In the genomic region with DNA sequence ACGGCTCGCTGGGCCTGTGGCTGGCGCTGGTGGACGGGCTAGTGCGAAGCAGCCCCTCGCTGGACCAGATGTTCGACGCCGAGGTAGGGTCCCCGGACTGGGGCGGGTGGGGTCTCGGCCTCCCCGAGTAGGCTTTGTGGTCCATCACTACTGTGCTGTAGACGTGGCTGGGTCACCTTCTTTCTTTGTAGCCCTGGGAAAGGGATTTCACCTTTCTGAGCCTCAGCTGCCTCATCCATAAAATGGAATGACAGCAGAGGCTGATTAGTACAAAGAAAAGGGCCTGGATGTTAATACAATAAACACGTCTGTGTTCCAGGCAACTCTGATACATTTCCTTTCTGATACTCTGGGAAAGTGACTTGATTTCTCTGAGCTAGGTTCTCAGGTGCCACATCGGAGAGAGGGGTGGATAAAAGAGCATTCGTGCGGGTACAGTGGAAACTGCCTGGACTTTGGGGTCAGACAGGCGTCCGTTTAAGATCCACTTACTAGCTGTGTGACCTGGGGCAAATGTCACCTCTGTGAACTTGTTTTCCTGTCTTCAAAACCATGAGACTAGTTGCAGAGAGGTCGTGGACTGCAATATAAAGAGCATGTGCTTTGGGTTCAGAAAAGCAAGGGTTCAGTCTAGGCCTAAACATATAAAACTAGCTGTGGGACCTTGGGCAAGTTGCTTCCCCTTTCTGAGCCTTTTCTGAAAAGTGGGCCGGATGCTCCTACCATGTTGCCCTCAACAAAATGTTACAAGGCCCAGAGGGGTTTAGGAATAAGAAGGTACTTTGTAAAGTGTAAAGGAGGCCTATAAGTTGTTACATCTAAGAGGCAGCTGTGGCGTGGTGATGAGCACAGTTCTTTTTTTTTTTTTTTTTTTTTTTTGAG, we compare ENCODE assay signal across 8 cellular contexts. TPM values are rescaled to one million over a fixed set of nuclear protein-coding genes. Genes with fewer than 3 reads are reported as not detected.
A peak's percentile ranks its signal among the peaks of the same experiment; 100 is the strongest.
DNase-seq lines count a peak whose midpoint lies in the region; ATAC-seq and TF ChIP-seq lines count a peak whose summit lies in the region.

No MANE protein-coding gene starts in this region.

- ATAC-seq in HCT116 (no peak), GM18907 (IDR thresholded peaks at IDR 0.05; ENCODE audit: unreplicated experiment) (no peak)

- peak overlapping the region; percentile 80 for H3K27ac ChIP-seq in HCT116 (ENCODE audit: low read depth, low read length)
- peak overlapping the region; percentile 73 for H3K27ac ChIP-seq in SU-DHL-6 (ENCODE audit: low read depth, low read length)
- peak overlapping the region; percentile 96 for H3K27ac ChIP-seq in skeletal muscle tissue (ENCODE audit: low read depth, low read length)

- peak overlapping the region; percentile 72 to 98 for H3K4me3 ChIP-seq in HCT116 (replicated peaks in 1 of 2; ENCODE audit: low read depth in 1 of 2, low read length in 2 of 2)
- peak overlapping the region; percentile 85 for H3K4me3 ChIP-seq in SU-DHL-6 (ENCODE audit: insufficient read depth, low read length, poor library complexity, severe bottlenecking)
- peak overlapping the region; percentile 79 for H3K4me3 ChIP-seq in fibroblast of villous mesenchyme (ENCODE audit: low read depth, low read length)
- H3K4me3 ChIP-seq in skeletal muscle tissue (ENCODE audit: low read length in 3 of 3) = peak overlapping the region; percentile 89 to 95 (median 91)

- H3K4me1 ChIP-seq in HCT116 (ENCODE audit: control insufficient read depth in 1 of 2, insufficient read depth in 2 of 2, low read length in 2 of 2) (peaks cover 32 to 42% of the 10 kb centered on the region in 2 experiments), skeletal muscle tissue (ENCODE audit: control insufficient read depth in 3 of 3, insufficient read depth in 3 of 3, low read length in 3 of 3) (peaks cover 24 to 38% (median 25%) of the 10 kb centered on the region in 3 donors)

- DNase-seq in HCT116 (ENCODE audit: low read depth, low spot score) (no peak), fibroblast of villous mesenchyme (ENCODE audit: low read depth) (no peak), MV-4-11 (lab: John Stamatoyannopoulos, UW) (no peak), cerebellar cortex (ENCODE audit: low spot score) (no peak), hypothalamus (lab: John Stamatoyannopoulos, UW) (no peak)

- RAD21 ChIA-PET in HCT116 (lab: Charles Lee; ENCODE audit: low non-redundant PET in 1 of 2, low total read pairs in 2 of 2, uncharacterized antibody in 2 of 2, unreplicated experiment in 2 of 2) = no interaction called here

- POLR2A ChIA-PET in HCT116 (lab: Charles Lee) = interaction anchor here (1.0 to 3.3 kb wide), 11 partner anchors 9 to 86 kb away, joined by 3 to 34 read pairs (median 6); a partner anchor contains a TSS

- H3K9ac ChIP-seq in HCT116 (ENCODE audit: low read length) (peak overlapping the region; percentile 87), SU-DHL-6 (ENCODE audit: low read length) (peak overlapping the region; percentile 78), skeletal muscle tissue (ENCODE audit: low read depth in 1 of 3, low read length in 3 of 3) (peak overlapping the region; percentile 94 to 99 (median 96))

- no peaks in the 10 kb centered on the region for H3K9me3 ChIP-seq in HCT116 (ENCODE audit: control insufficient read depth in 1 of 2, insufficient read depth in 1 of 2, low read depth in 1 of 2, low read length in 2 of 2)
- H3K9me3 ChIP-seq in SU-DHL-6 (ENCODE audit: insufficient read depth, low read length) = no peaks in the 10 kb centered on the region
- H3K9me3 ChIP-seq in skeletal muscle tissue (ENCODE audit: control insufficient read depth in 3 of 3, low read length in 3 of 3) = no peaks in the 10 kb centered on the region

- H3K4me2 ChIP-seq in HCT116 (ENCODE audit: low read length) (peak overlapping the region; percentile 78), SU-DHL-6 (ENCODE audit: low read depth, low read length, poor library complexity, severe bottlenecking) (peak overlapping the region; percentile 71)

- TF ChIP-seq RAD21 in HCT116 (IDR thresholded peaks at IDR 0.05; ENCODE audit: low read depth) = no peak

- H3K9me2 ChIP-seq in HCT116 (ENCODE audit: insufficient read depth) (no peaks in the 10 kb centered on the region), SU-DHL-6 (replicated peaks; ENCODE audit: insufficient read depth, low read length) (no peaks in the 10 kb centered on the region)

- TF ChIP-seq POLR2A in HCT116 (IDR thresholded peaks at IDR 0.05; ENCODE audit: borderline replicate concordance, extremely low read depth, insufficient read depth, insufficient read length) = no peak

- H3K79me2 ChIP-seq in HCT116 (ENCODE audit: insufficient read depth, low read length) = peaks cover 25% of the 10 kb centered on the region
- no peaks in the 10 kb centered on the region; the same call in 1 of the 2 replicates for H3K79me2 ChIP-seq in SU-DHL-6 (ENCODE audit: insufficient read depth, low read length)

- peaks cover 8% of the 10 kb centered on the region for H3F3A ChIP-seq in SU-DHL-6 (ENCODE audit: insufficient read depth)

- H4K20me1 ChIP-seq in HCT116 (ENCODE audit: insufficient read depth) = no peaks in the 10 kb centered on the region
- H4K20me1 ChIP-seq in SU-DHL-6 (ENCODE audit: low read depth, low read length) = no peaks in the 10 kb centered on the region

- intact Hi-C loops in HCT116 (cut with micrococcal nuclease) = loop anchor here (1.0 kb wide), 1 partner anchor 72 kb away; no protein-coding TSS in a partner anchor

- no peaks in the 10 kb centered on the region for H3K27me3 ChIP-seq in HCT116 (ENCODE audit: insufficient read depth, low read length)
- H3K27me3 ChIP-seq in SU-DHL-6 (ENCODE audit: low read length) = no peaks in the 10 kb centered on the region
- H3K27me3 ChIP-seq in skeletal muscle tissue (ENCODE audit: control insufficient read depth in 3 of 3, insufficient read depth in 3 of 3, low read length in 3 of 3) = no peaks in the 10 kb centered on the region

- BruUV-seq in HCT116 (replicated peaks; lab: Mats Ljungman, UMichigan) = TSS peak; percentile 35

- H3K36me3 ChIP-seq in HCT116 (ENCODE audit: control insufficient read depth in 1 of 2, insufficient read depth in 2 of 2, low read length in 2 of 2) (peaks cover 12 to 25% of the 10 kb centered on the region in 2 experiments; a peak in 3 of 4 replicates), SU-DHL-6 (ENCODE audit: low read length) (peaks cover 15% of the 10 kb centered on the region; the same call in 1 of the 2 replicates), skeletal muscle tissue (ENCODE audit: control insufficient read depth in 3 of 3, insufficient read depth in 3 of 3, low read length in 3 of 3) (peaks cover 13 to 39% (median 34%) of the 10 kb centered on the region in 3 donors)

- H2AFZ ChIP-seq in HCT116 (ENCODE audit: low read depth, low read length, poor library complexity, severe bottlenecking) (no peak overlapping the region), SU-DHL-6 (ENCODE audit: low read depth, low read length, severe bottlenecking) (no peak overlapping the region)

- TF ChIP-seq CTCF in HCT116 (IDR thresholded peaks at IDR 0.05 in 2 of 3, conservative IDR thresholded peaks at IDR 0.05 in 1 of 3; ENCODE audit: borderline replicate concordance in 1 of 3, insufficient read depth in 1 of 3, low read depth in 2 of 3, low read length in 2 of 3) (no peak), SU-DHL-6 (IDR thresholded peaks at IDR 0.05; ENCODE audit: insufficient read depth, low read length, poor library complexity, severe bottlenecking) (no peak), fibroblast of villous mesenchyme (IDR thresholded peaks at IDR 0.05; ENCODE audit: insufficient read depth, low read depth, low read length) (no peak)

- CTCF ChIA-PET in HCT116 (lab: Charles Lee) = interaction anchor here (1.0 to 4.6 kb wide), 18 partner anchors 10 to 407 kb away, joined by 3 to 55 read pairs (median 6); no protein-coding TSS in a partner anchor

TF ChIP-seq in HCT116, 20 proteins besides CTCF, POLR2A, EP300 and RAD21 (continues in another document):
- TF ChIP-seq, protein P1, sequence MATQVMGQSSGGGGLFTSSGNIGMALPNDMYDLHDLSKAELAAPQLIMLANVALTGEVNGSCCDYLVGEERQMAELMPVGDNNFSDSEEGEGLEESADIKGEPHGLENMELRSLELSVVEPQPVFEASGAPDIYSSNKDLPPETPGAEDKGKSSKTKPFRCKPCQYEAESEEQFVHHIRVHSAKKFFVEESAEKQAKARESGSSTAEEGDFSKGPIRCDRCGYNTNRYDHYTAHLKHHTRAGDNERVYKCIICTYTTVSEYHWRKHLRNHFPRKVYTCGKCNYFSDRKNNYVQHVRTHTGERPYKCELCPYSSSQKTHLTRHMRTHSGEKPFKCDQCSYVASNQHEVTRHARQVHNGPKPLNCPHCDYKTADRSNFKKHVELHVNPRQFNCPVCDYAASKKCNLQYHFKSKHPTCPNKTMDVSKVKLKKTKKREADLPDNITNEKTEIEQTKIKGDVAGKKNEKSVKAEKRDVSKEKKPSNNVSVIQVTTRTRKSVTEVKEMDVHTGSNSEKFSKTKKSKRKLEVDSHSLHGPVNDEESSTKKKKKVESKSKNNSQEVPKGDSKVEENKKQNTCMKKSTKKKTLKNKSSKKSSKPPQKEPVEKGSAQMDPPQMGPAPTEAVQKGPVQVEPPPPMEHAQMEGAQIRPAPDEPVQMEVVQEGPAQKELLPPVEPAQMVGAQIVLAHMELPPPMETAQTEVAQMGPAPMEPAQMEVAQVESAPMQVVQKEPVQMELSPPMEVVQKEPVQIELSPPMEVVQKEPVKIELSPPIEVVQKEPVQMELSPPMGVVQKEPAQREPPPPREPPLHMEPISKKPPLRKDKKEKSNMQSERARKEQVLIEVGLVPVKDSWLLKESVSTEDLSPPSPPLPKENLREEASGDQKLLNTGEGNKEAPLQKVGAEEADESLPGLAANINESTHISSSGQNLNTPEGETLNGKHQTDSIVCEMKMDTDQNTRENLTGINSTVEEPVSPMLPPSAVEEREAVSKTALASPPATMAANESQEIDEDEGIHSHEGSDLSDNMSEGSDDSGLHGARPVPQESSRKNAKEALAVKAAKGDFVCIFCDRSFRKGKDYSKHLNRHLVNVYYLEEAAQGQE (IDR thresholded peaks at IDR 0.05; ENCODE audit: low read depth) = no peak

RNA-seq across cellular contexts. Expression of a gene that starts 0.9 kb away (rescaled TPM):
- total RNA-seq in HCT116 (2021; ENCODE audit: unreplicated experiment) (20.5 TPM), fibroblast of villous mesenchyme (19.0 and 25.9 TPM in 2 replicates), skeletal muscle tissue (13.6 TPM)
- polyA plus RNA-seq in HCT116 (2012) = 21.2 and 26.3 TPM in 2 replicates

RNA-seq across cellular contexts. Expression of a gene that starts 14.3 kb away (rescaled TPM):
- total RNA-seq in HCT116 (2021; ENCODE audit: unreplicated experiment) = 0.76 TPM
- 0.34 and 0.64 TPM in 2 replicates for polyA plus RNA-seq in HCT116 (2012)
- not detected in 2 replicates for total RNA-seq in fibroblast of villous mesenchyme
- total RNA-seq in skeletal muscle tissue = not detected

RNA-seq across cellular contexts. Expression of a gene that starts 15.6 kb away (rescaled TPM):
- total RNA-seq in HCT116 (2021; ENCODE audit: unreplicated experiment) (100 TPM), fibroblast of villous mesenchyme (129 and 178 TPM in 2 replicates), skeletal muscle tissue (4.2 TPM)
- polyA plus RNA-seq in HCT116 (2012) = 115 and 117 TPM in 2 replicates

RNA-seq across cellular contexts. Expression of a gene that starts 44.2 kb away (rescaled TPM):
- total RNA-seq in HCT116 (2021; ENCODE audit: unreplicated experiment) (44.2 TPM), fibroblast of villous mesenchyme (9.9 and 11.3 TPM in 2 replicates), skeletal muscle tissue (3.7 TPM)
- polyA plus RNA-seq in HCT116 (2012) = 69.1 and 76.8 TPM in 2 replicates

RNA-seq across cellular contexts. Expression of a gene that starts 52.1 kb away (rescaled TPM):
- total RNA-seq in HCT116 (2021; ENCODE audit: unreplicated experiment) (71.4 TPM), fibroblast of villous mesenchyme (27.7 and 28.1 TPM in 2 replicates), skeletal muscle tissue (16.2 TPM)
- polyA plus RNA-seq in HCT116 (2012) = 115 and 132 TPM in 2 replicates

Comparison
In these comparisons a context has a peak if more than half of its experiments do, and no peak if none do; other contexts are left out.
1. RNA of a gene that starts 15.6 kb away (total RNA-seq): 129 to 178 TPM in fibroblast of villous mesenchyme and 100 TPM in HCT116 (single experiment); 4.2 TPM in skeletal muscle tissue (single experiment); every median in the first group is over 10 times any median in the second.
2. Peak in every context shown above with its lines, with median percentiles within 50 percentile points of each other: H3K27ac ChIP-seq, H3K4me3 ChIP-seq and H3K9ac ChIP-seq.